ENCODE assay signal across 2 cellular contexts in genomic region chr16:30998852-30999761, GRCh38.
A peak's percentile ranks its signal among the peaks of the same experiment; 100 is the strongest.
TF ChIP-seq lines count a peak whose summit lies in the region.

No MANE protein-coding gene starts in this region.

TF ChIP-seq in IMR-90, 13 proteins besides CTCF, POLR2A, EP300 and RAD21:
- 0 out of 2 replicates have a peak, but pooled peaks have one; percentile 2 for TF ChIP-seq SMC3 (IDR thresholded peaks at IDR 0.05; ENCODE audit: low read depth, low read length)
- TF ChIP-seq MXI1 (IDR thresholded peaks at IDR 0.05; ENCODE audit: borderline replicate concordance, low read depth, low read length) = no peak
TF ChIP-seq in IMR-90: peak in this region for 1.

TF ChIP-seq in SK-N-SH treated with all-trans-retinoic acid at 6 μM for 48 hours, 23 proteins besides CTCF, POLR2A, EP300 and RAD21:
- no peak for TF ChIP-seq ISL1 (CRISPR knock-in tag; IDR thresholded peaks at IDR 0.05)
- no peak for TF ChIP-seq ARNTL (CRISPR knock-in tag; IDR thresholded peaks at IDR 0.05; ENCODE audit: borderline replicate concordance, low read depth)
- no peak for TF ChIP-seq TSHZ2 (CRISPR knock-in tag; IDR thresholded peaks at IDR 0.05)
- TF ChIP-seq ZFP30 (CRISPR knock-in tag; IDR thresholded peaks at IDR 0.05) = no peak
- no peak for TF ChIP-seq TOX (CRISPR knock-in tag; IDR thresholded peaks at IDR 0.05; ENCODE audit: borderline replicate concordance)
- no peak for TF ChIP-seq TCF4 (CRISPR knock-in tag; IDR thresholded peaks at IDR 0.05; ENCODE audit: borderline replicate concordance)
- no peak for TF ChIP-seq GLIS3 (CRISPR knock-in tag; IDR thresholded peaks at IDR 0.05)
- no peak for TF ChIP-seq CSDC2 (CRISPR knock-in tag; IDR thresholded peaks at IDR 0.05)
- no peak for TF ChIP-seq BACH2 (CRISPR knock-in tag; IDR thresholded peaks at IDR 0.05; ENCODE audit: borderline replicate concordance)
- no peak for TF ChIP-seq SNAI2 (CRISPR knock-in tag; IDR thresholded peaks at IDR 0.05)
- no peak for TF ChIP-seq CSRNP3 (CRISPR knock-in tag; IDR thresholded peaks at IDR 0.05)
- no peak for TF ChIP-seq ZNF8 (CRISPR knock-in tag; IDR thresholded peaks at IDR 0.05)
- TF ChIP-seq RARB (CRISPR knock-in tag; IDR thresholded peaks at IDR 0.05) = no peak
- no peak for TF ChIP-seq ZC3H10 (CRISPR knock-in tag; IDR thresholded peaks at IDR 0.05)
